Comparison of ENCODE assay signal across 9 cellular contexts in the genomic region with DNA sequence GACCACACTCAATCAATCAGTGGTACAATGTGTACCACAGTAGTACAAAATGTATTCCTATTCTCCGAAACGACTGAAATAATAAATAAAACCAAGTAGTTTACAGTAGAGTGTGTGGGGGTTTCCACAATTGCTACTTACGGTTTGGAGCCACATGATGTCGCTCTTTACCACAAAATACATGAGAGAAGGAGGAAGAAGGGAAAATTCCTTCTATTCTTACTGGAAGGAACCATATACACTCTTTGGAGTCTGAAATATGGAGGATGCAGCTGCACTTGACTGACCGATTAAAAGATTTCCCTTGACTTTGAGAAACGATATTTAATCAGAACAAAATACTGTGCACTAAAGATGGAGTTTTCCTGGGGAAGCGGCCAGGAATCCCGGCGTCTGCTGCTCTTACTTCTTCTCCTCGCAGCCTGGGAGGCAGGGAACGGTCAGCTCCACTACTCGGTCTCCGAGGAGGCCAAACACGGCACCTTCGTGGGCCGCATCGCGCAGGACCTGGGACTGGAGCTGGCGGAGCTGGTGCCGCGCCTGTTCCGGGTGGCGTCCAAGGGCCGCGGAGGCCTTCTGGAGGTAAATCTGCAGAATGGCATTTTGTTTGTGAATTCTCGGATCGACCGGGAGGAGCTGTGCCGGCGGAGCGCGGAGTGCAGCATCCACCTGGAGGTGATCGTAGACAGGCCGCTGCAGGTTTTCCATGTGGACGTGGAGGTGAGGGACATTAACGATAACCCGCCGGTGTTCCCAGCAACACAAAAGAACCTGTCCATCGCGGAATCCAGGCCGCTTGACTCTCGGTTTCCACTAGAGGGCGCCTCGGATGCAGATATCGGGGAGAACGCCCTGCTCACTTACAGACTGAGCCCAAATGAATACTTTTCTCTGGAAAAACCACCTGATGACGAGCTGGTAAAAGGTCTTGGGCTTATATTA. TPM values are rescaled to one million over a fixed set of nuclear protein-coding genes. Genes with fewer than 3 reads are reported as not detected.
DNase-seq lines count a peak whose midpoint lies in the region; FAIRE-seq and TF ChIP-seq lines count a peak whose summit lies in the region.
"Had no signal": no experiment of that assay in that cellular context is flagged by ENCODE, and none has a peak within 500 bp of the region (broad histone marks: within the 10 kb centered on the region; RNA-seq: fewer than 3 reads in every experiment).

Gene PCDHA4, plus strand, starts transcription at position 235 of the 942 bp plus-strand sequence.

- no peak within 1 kb of the TSS for H3K27ac ChIP-seq in HEK293 (ENCODE audit: extremely low read depth, low read depth, low read length)
- peak within 1 kb of the TSS in 2 of 4 donors; percentile 12 to 52 for H3K27ac ChIP-seq in tibial nerve

- CTCF ChIA-PET in HEK293 (lab: Yijun Ruan, JAX): interaction anchor here (0.6 to 2.3 kb wide), 13 partner anchors 9 to 637 kb away, joined by 3 to 9 read pairs (median 3); partner anchors contain the start of genes PCDHA1, PCDHA10, PCDHA2 and PCDHA5

- POLR2A ChIA-PET in HEK293 (lab: Yijun Ruan, JAX): no interaction called here

- DNase-seq in A172 (ENCODE audit: low spot score) (peak; percentile 42), amniotic epithelial cell (ENCODE audit: low read depth) (peak; percentile 2), iPS-NIHi7 (ENCODE audit: extremely low spot score) (peak; percentile 57), tibial nerve (ENCODE audit: low spot score in 2 of 2) (peak in 1 of 2 donors; percentile 30), GM19239 (ENCODE audit: insufficient read length, low spot score) (no peak), NCI-H446 treated with DMSO at 0.1 percent for 48 hours (lab: John Stamatoyannopoulos, UW) (no peak), T-helper 9 cell (no peak)

- no peaks in the 10 kb centered on the region for H3K27me3 ChIP-seq in tibial nerve

- H3K4me1 ChIP-seq in HEK293 (ENCODE audit: control insufficient read depth, insufficient read depth, low read length) (no peaks in the 10 kb centered on the region), tibial nerve (no peaks in the 10 kb centered on the region)

- H3K9me3 ChIP-seq in HEK293 (ENCODE audit: control insufficient read depth, insufficient read depth, low read depth, low read length) (no peaks in the 10 kb centered on the region), tibial nerve (peaks cover 0 to 74% (median 6%) of the 10 kb centered on the region in 4 donors)

- no peak for TF ChIP-seq POLR2A in tibial nerve (IDR thresholded peaks at IDR 0.05)

- H3K36me3 ChIP-seq in HEK293 (ENCODE audit: control insufficient read depth in 2 of 2, insufficient read depth in 1 of 2, low read length in 2 of 2): no peaks in the 10 kb centered on the region
- H3K36me3 ChIP-seq in tibial nerve: peaks cover 0 to 3% (median 0%) of the 10 kb centered on the region in 3 donors

- TF ChIP-seq CTCF in HEK293 (tag by site-specific recombination; IDR thresholded peaks at IDR 0.05): no peak
- peak in 3 of 5 experiments; percentile 20 to 40 (median 37) for TF ChIP-seq CTCF in tibial nerve (IDR thresholded peaks at IDR 0.05)

- no peak for FAIRE-seq in GM19239 (lab: Jason Lieb, UNC)
- FAIRE-seq: endometrium had no signal

- TF ChIP-seq EP300 in tibial nerve (IDR thresholded peaks at IDR 0.05): no peak

- H3K4me3 ChIP-seq in HEK293 (ENCODE audit: low read depth, low read length) (no peak within 1 kb of the TSS), tibial nerve (peak within 1 kb of the TSS; percentile 22 to 51 (median 28))

- WGBS in tibial nerve, 2 donors: 21 to 23% methylated on average over 38 to 40 of the region's 47 CpGs

TF ChIP-seq in HEK293, 187 proteins besides CTCF, POLR2A, EP300 and RAD21:
- peak; percentile 48 for TF ChIP-seq ZNF654 (tag by site-specific recombination; IDR thresholded peaks at IDR 0.05; ENCODE audit: low read depth)
- TF ChIP-seq ZNF776 (tag by site-specific recombination; IDR thresholded peaks at IDR 0.05; ENCODE audit: borderline replicate concordance): no peak

RNA-seq across cellular contexts. Expression of gene PCDHA4, which starts in this region (rescaled TPM):
- 1.9 and 2.6 TPM in 2 replicates for total RNA-seq in A172 (2014; rRNA removed; shearing (Covaris generic))
- 1 to 10 TPM; 1.6 to 5.7 (median 2.0) TPM for total RNA-seq in tibial nerve

Comparison
In these comparisons a context has a peak if more than half of its experiments do, and no peak if none do; other contexts are left out.
1. DNase-seq: peak in A172 (single experiment), amniotic epithelial cell (single experiment) and iPS-NIHi7 (single experiment); none in GM19239 (single experiment), NCI-H446 treated with DMSO at 0.1 percent for 48 hours (single experiment) and T-helper 9 cell (single experiment).